7 cellular contexts compared by ENCODE assay signal in genomic region chr15:78930577-78931388, GRCh38. TPM values are rescaled to one million over a fixed set of nuclear protein-coding genes. Genes with fewer than 3 reads are reported as not detected.
DNase-seq lines count a peak whose midpoint lies in the region; ATAC-seq, FAIRE-seq and TF ChIP-seq lines count a peak whose summit lies in the region.

No MANE protein-coding gene starts in this region.

- no peak overlapping the region for H3K9ac ChIP-seq in GM23248

- H3K4me1 ChIP-seq in GM23248 (ENCODE audit: insufficient read depth) (peaks cover 9% of the 10 kb centered on the region), SJCRH30 (peaks cover 9% of the 10 kb centered on the region; the same call in 1 of the 2 replicates)
- no peaks in the 10 kb centered on the region for H3K4me1 ChIP-seq in effector memory CD4-positive, alpha-beta T cell (ENCODE audit: control insufficient read depth, insufficient read depth, low read length, poor library complexity, severe bottlenecking)

- H3F3A ChIP-seq in GM23248 (ENCODE audit: insufficient read depth): peaks cover 8% of the 10 kb centered on the region

- H3K36me3 Mint-ChIP-seq in stimulated activated memory B cell treated with anti-CD40 and anti-IgM and Interleukin-4, amounts not matched to agents 10 μg/mL and 1 μg/mL and 100 μg/mL, for 72 hours: peaks cover 71% of the 10 kb centered on the region

- H4K20me1 ChIP-seq in GM23248 (ENCODE audit: insufficient read depth): no peaks in the 10 kb centered on the region

- no peak overlapping the region for H3K4me3 ChIP-seq in GM23248
- no peak overlapping the region for H3K4me3 ChIP-seq in SJCRH30
- no peak overlapping the region for H3K4me3 ChIP-seq in foreskin fibroblast (ENCODE audit: low read depth in 1 of 2, low read length in 2 of 2)
- H3K4me3 ChIP-seq in effector memory CD4-positive, alpha-beta T cell (ENCODE audit: insufficient read depth, low read depth, low read length, poor library complexity, severe bottlenecking): no peak overlapping the region

- peak overlapping the region; percentile 12 for H3K4me2 ChIP-seq in GM23248 (ENCODE audit: unreplicated experiment)

- peak overlapping the region; percentile 45 for H3K27ac Mint-ChIP-seq in stimulated activated memory B cell treated with anti-CD40 and anti-IgM and Interleukin-4, amounts not matched to agents 10 μg/mL and 1 μg/mL and 100 μg/mL, for 72 hours

- 35 to 37% methylated on average over 11 of the region's 11 CpGs for WGBS in GM23248 (ENCODE audit: low coverage in 1 of 2, low lambda C conversion rate in 2 of 2, missing lambda C conversion rate in 2 of 2), 2 experiments

- in situ Hi-C loops in GM23248 (cut with MboI): no loop called here

- DNase-seq in GM23248 (peak; percentile 98), SJCRH30 (peak; percentile 32 to 45), foreskin fibroblast (peak; percentile 75 to 88), GM19239 (ENCODE audit: insufficient read length, low spot score) (no peak)
- no peak for DNase-seq in effector memory CD4-positive, alpha-beta T cell
- DNase-seq in activated effector memory CD4-positive, alpha-beta T cell treated with Interleukin-2 at 50 U/mL for 16 hours: no peak

- no peaks in the 10 kb centered on the region for H3K79me2 ChIP-seq in GM23248 (ENCODE audit: insufficient read depth)

- no peaks in the 10 kb centered on the region for H3K27me3 Mint-ChIP-seq in stimulated activated memory B cell treated with anti-CD40 and anti-IgM and Interleukin-4, amounts not matched to agents 10 μg/mL and 1 μg/mL and 100 μg/mL, for 72 hours

- H3K27ac ChIP-seq in GM23248 (0 out of 2 replicates have a peak overlapping the region, but pooled peaks have one; percentile 20), SJCRH30 (no peak overlapping the region)
- no peak overlapping the region for H3K27ac ChIP-seq in effector memory CD4-positive, alpha-beta T cell (ENCODE audit: insufficient read depth, low read length, poor library complexity, severe bottlenecking)

- peaks cover 44% of the 10 kb centered on the region for H3K4me1 Mint-ChIP-seq in stimulated activated memory B cell treated with anti-CD40 and anti-IgM and Interleukin-4, amounts not matched to agents 10 μg/mL and 1 μg/mL and 100 μg/mL, for 72 hours

- no peak for TF ChIP-seq CTCF in foreskin fibroblast (IDR thresholded peaks at IDR 0.05; ENCODE audit: low read depth, low read length)

- no peak overlapping the region for H2AFZ ChIP-seq in GM23248

- H3K9me2 ChIP-seq in GM23248 (ENCODE audit: insufficient read depth): no peaks in the 10 kb centered on the region

- no peak for ATAC-seq in stimulated activated memory B cell treated with anti-CD40 and anti-IgM and Interleukin-4, amounts not matched to agents 10 μg/mL and 1 μg/mL and 100 μg/mL, for 72 hours

- H3K9me3 ChIP-seq in GM23248 (ENCODE audit: low read depth) (no peaks in the 10 kb centered on the region), SJCRH30 (replicated peaks) (no peaks in the 10 kb centered on the region)
- H3K9me3 ChIP-seq in effector memory CD4-positive, alpha-beta T cell (ENCODE audit: control insufficient read depth, low read length): no peaks in the 10 kb centered on the region

- H3K4me3 Mint-ChIP-seq in stimulated activated memory B cell treated with anti-CD40 and anti-IgM and Interleukin-4, amounts not matched to agents 10 μg/mL and 1 μg/mL and 100 μg/mL, for 72 hours: no peak overlapping the region

- 0 out of 2 replicates have a peak, but pooled peaks cover 4% of the 10 kb centered on the region for H3K36me3 ChIP-seq in GM23248 (ENCODE audit: low read depth)
- H3K36me3 ChIP-seq in SJCRH30: no peaks in the 10 kb centered on the region
- peaks cover 13% of the 10 kb centered on the region for H3K36me3 ChIP-seq in effector memory CD4-positive, alpha-beta T cell (ENCODE audit: control insufficient read depth, insufficient read depth, low read length)

- peaks cover 15% of the 10 kb centered on the region; the same call in 1 of the 2 replicates for H3K27me3 ChIP-seq in GM23248 (replicated peaks; ENCODE audit: insufficient read depth)
- no peaks in the 10 kb centered on the region for H3K27me3 ChIP-seq in SJCRH30
- H3K27me3 ChIP-seq in effector memory CD4-positive, alpha-beta T cell (replicated peaks; ENCODE audit: control insufficient read depth, insufficient read depth, low read length, poor library complexity, severe bottlenecking): no peaks in the 10 kb centered on the region

- FAIRE-seq in GM19239 (lab: Jason Lieb, UNC): no peak

- no peaks in the 10 kb centered on the region for H3K9me3 Mint-ChIP-seq in stimulated activated memory B cell treated with anti-CD40 and anti-IgM and Interleukin-4, amounts not matched to agents 10 μg/mL and 1 μg/mL and 100 μg/mL, for 72 hours

RNA-seq across cellular contexts. Expression of gene CTSH, which starts 14.1 kb away (rescaled TPM):
- 1.3 and 5.2 TPM in 2 replicates for total RNA-seq in GM23248 (2014; rRNA removed; shearing (Covaris generic))
- polyA plus RNA-seq in GM23248 (2016; fragmentation: Nextera tagmentation; extraction: Ambion mirVana): 1.7 and 2.5 TPM in 2 replicates
- total RNA-seq in SJCRH30 (2014; rRNA removed; shearing (Covaris generic)): 11.4 and 13.5 TPM in 2 replicates

RNA-seq across cellular contexts. Expression of gene MORF4L1, which starts 58.1 kb away (rescaled TPM):
- total RNA-seq in GM23248 (2014; rRNA removed; shearing (Covaris generic)): 302 and 388 TPM in 2 replicates
- polyA plus RNA-seq in GM23248 (2016; fragmentation: Nextera tagmentation; extraction: Ambion mirVana): 357 and 358 TPM in 2 replicates
- total RNA-seq in SJCRH30 (2014; rRNA removed; shearing (Covaris generic)): 282 and 312 TPM in 2 replicates

Comparison
In these comparisons a context has a peak if more than half of its experiments do, and no peak if none do; other contexts are left out.
1. DNase-seq: peak in GM23248 (single experiment), SJCRH30 (2 of 2) and foreskin fibroblast (2 of 2); none in effector memory CD4-positive, alpha-beta T cell (0 of 3), GM19239 (single experiment) and activated effector memory CD4-positive, alpha-beta T cell treated with Interleukin-2 at 50 U/mL for 16 hours (single experiment).